2 cellular contexts compared by ENCODE assay signal in genomic region chr17:32926789-32927188, GRCh38.
A peak's percentile ranks its signal among the peaks of the same experiment; 100 is the strongest.
TF ChIP-seq lines count a peak whose summit lies in the region.

No MANE protein-coding gene starts in this region.

TF ChIP-seq in A549, 52 proteins besides CTCF, POLR2A, EP300 and RAD21:
- TF ChIP-seq ZC3H11A (IDR thresholded peaks at IDR 0.05): peak; percentile 38; the same call in 1 of the 2 replicates
TF ChIP-seq in A549: peak in this region for 1; not testable (repeated sequence) for 51.

TF ChIP-seq in HEK293, 187 proteins besides CTCF, POLR2A, EP300 and RAD21:
- peak; percentile 64 for TF ChIP-seq ZNF426 (tag by site-specific recombination; IDR thresholded peaks at IDR 0.05)
- TF ChIP-seq ZNF623 (tag by site-specific recombination; IDR thresholded peaks at IDR 0.05): peak; percentile 57
- TF ChIP-seq ZNF121 (tag by site-specific recombination; IDR thresholded peaks at IDR 0.05): 0 out of 2 replicates have a peak, but pooled peaks have one; percentile 35
- peak; percentile 70; the same call in 1 of the 2 replicates for TF ChIP-seq ZNF404 (tag by site-specific recombination; IDR thresholded peaks at IDR 0.05)
- peak; percentile 45; the same call in 1 of the 2 replicates for TF ChIP-seq ZNF558 (tag by site-specific recombination; IDR thresholded peaks at IDR 0.05)
- peak; percentile 25 for TF ChIP-seq ZNF654 (tag by site-specific recombination; IDR thresholded peaks at IDR 0.05; ENCODE audit: low read depth)
- TF ChIP-seq RBAK (tag by site-specific recombination; IDR thresholded peaks at IDR 0.05): 0 out of 2 replicates have a peak, but pooled peaks have one; percentile 51
- TF ChIP-seq ZBTB21 (tag by site-specific recombination; IDR thresholded peaks at IDR 0.05): peak; percentile 26; the same call in 1 of the 2 replicates
- peak; percentile 70; the same call in 1 of the 2 replicates for TF ChIP-seq ZNF266 (tag by site-specific recombination; IDR thresholded peaks at IDR 0.05; ENCODE audit: low read depth)
- TF ChIP-seq, protein P1, sequence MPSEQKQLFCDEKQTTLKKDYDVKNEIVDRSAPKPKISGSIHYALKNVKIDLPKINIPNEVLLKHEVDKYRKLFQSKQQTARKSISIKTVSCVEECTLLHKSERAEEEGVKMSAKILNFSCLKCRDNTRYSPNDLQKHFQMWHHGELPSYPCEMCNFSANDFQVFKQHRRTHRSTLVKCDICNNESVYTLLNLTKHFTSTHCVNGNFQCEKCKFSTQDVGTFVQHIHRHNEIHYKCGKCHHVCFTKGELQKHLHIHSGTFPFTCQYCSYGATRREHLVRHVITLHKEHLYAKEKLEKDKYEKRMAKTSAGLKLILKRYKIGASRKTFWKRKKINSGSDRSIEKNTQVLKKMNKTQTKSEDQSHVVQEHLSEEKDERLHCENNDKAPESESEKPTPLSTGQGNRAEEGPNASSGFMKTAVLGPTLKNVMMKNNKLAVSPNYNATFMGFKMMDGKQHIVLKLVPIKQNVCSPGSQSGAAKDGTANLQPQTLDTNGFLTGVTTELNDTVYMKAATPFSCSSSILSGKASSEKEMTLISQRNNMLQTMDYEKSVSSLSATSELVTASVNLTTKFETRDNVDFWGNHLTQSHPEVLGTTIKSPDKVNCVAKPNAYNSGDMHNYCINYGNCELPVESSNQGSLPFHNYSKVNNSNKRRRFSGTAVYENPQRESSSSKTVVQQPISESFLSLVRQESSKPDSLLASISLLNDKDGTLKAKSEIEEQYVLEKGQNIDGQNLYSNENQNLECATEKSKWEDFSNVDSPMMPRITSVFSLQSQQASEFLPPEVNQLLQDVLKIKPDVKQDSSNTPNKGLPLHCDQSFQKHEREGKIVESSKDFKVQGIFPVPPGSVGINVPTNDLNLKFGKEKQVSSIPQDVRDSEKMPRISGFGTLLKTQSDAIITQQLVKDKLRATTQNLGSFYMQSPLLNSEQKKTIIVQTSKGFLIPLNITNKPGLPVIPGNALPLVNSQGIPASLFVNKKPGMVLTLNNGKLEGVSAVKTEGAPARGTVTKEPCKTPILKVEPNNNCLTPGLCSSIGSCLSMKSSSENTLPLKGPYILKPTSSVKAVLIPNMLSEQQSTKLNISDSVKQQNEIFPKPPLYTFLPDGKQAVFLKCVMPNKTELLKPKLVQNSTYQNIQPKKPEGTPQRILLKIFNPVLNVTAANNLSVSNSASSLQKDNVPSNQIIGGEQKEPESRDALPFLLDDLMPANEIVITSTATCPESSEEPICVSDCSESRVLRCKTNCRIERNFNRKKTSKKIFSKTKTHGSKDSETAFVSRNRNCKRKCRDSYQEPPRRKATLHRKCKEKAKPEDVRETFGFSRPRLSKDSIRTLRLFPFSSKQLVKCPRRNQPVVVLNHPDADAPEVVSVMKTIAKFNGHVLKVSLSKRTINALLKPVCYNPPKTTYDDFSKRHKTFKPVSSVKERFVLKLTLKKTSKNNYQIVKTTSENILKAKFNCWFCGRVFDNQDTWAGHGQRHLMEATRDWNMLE (tag by site-specific recombination; conservative IDR thresholded peaks at IDR 0.05; ENCODE audit: low read depth): peak; percentile 78
- TF ChIP-seq ZNF140 (tag by site-specific recombination; IDR thresholded peaks at IDR 0.05): peak; percentile 82; the same call in 1 of the 2 replicates
- 0 out of 2 replicates have a peak, but pooled peaks have one; percentile 27 for TF ChIP-seq ZNF664 (tag by site-specific recombination; IDR thresholded peaks at IDR 0.05)
- peak; percentile 52; the same call in 1 of the 2 replicates for TF ChIP-seq ZBTB8A (tag by site-specific recombination; IDR thresholded peaks at IDR 0.05)
- 0 out of 2 replicates have a peak, but pooled peaks have one; percentile 74 for TF ChIP-seq ZNF202 (tag by site-specific recombination; IDR thresholded peaks at IDR 0.05; ENCODE audit: borderline replicate concordance)
- TF ChIP-seq ZNF433 (tag by site-specific recombination; IDR thresholded peaks at IDR 0.05; ENCODE audit: low read depth): peak; percentile 68
- 0 out of 2 replicates have a peak, but pooled peaks have one; percentile 47 for TF ChIP-seq ZNF560 (tag by site-specific recombination; IDR thresholded peaks at IDR 0.05; ENCODE audit: borderline replicate concordance)
- TF ChIP-seq ZBTB11 (tag by site-specific recombination; conservative IDR thresholded peaks at IDR 0.05; ENCODE audit: low read depth): 0 out of 2 replicates have a peak, but pooled peaks have one; percentile 30
- TF ChIP-seq ZNF394 (tag by site-specific recombination; IDR thresholded peaks at IDR 0.05; ENCODE audit: borderline replicate concordance): peak; percentile 87
